In genomic region chr4:154491341-154491679, GRCh38 we compare ENCODE assay signal across 1 cellular context.
TF ChIP-seq lines count a peak whose summit lies in the region.

No MANE protein-coding gene starts in this region.

TF ChIP-seq in GM12878, 131 proteins besides CTCF, POLR2A, EP300 and RAD21 (continued from another document):
- TF ChIP-seq PKNOX1 (IDR thresholded peaks at IDR 0.05) (no peak), ZZZ3 (IDR thresholded peaks at IDR 0.05; ENCODE audit: control insufficient read depth, insufficient read length, low read depth) (no peak), NFXL1 (IDR thresholded peaks at IDR 0.05; ENCODE audit: borderline replicate concordance) (no peak), FOXM1 (IDR thresholded peaks at IDR 0.05; ENCODE audit: low read depth, low read length) (no peak), RELB (IDR thresholded peaks at IDR 0.05; ENCODE audit: low read depth) (no peak), PRDM15 (CRISPR knock-in tag; IDR thresholded peaks at IDR 0.05) (no peak)
